ENCODE assay signal across 9 cellular contexts in the genomic region with DNA sequence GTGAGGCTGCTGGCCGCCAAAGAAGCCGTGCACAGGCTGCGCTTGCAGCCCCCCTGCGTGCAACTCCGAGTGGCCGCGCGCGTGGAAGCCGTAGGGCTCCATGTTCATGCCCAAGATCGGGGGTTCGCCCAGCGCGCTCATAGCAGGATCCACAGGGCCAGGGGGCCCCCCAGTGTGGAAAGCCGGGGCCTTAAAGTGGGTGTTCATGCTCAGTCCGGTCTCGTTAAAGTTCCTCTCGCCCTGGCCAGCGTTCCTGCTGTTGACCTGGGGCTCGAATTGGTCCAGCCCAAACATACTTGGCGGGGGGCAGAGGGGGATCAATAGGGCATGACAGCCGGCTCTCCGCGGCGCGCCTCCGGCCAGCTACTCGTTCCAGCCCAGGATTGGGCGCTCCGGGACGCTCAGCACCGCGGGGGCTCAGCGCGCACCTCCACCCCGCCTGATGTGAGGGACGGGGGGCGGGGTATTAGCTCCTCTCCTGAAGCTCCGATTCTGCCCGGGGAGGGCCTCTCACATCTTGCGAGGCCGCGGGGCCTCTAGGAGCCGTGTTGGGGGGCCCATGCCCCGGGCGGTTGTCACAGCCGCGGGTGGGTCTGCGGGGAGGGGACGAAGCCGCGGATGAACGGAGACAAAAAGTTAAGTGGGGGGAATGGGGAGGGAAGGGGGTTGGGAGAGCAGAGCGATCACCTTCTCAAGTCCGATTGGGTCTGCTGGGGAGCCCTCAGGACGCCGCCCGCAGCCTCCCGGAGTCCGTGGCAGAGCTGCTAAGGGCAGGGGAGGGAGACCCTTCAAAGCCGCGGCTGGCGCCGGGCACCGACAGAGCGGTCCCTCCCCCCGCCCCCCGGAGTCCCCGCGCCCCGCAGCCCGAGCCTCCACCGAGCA. TPM values are rescaled to one million over a fixed set of nuclear protein-coding genes. Genes with fewer than 3 reads are reported as not detected.
DNase-seq lines count a peak whose midpoint lies in the region; ATAC-seq, FAIRE-seq and TF ChIP-seq lines count a peak whose summit lies in the region.
"Had no signal": no experiment of that assay in that cellular context is flagged by ENCODE, and none has a peak within 500 bp of the region (broad histone marks: within the 10 kb centered on the region; RNA-seq: fewer than 3 reads in every experiment).

No MANE protein-coding gene starts in this region.

- ATAC-seq in activated CD4-positive, alpha-beta T cell treated with anti-CD3 and anti-CD28 coated beads for 36 hours, result no peak
- no peak for ATAC-seq in left lung
- no peak for ATAC-seq in GM19455 (IDR thresholded peaks at IDR 0.05; ENCODE audit: unreplicated experiment)

- H3K36me3 ChIP-seq in bronchial epithelial cell (ENCODE audit: control insufficient read depth, insufficient read depth, low read length) (peaks cover 4% of the 10 kb centered on the region), left lung (peaks cover 0 to 8% of the 10 kb centered on the region in 2 donors), tibial artery (no peaks in the 10 kb centered on the region), Karpas-422 (ENCODE audit: insufficient read depth, low read length) (no peaks in the 10 kb centered on the region)

- no peak for DNase-seq in activated CD4-positive, alpha-beta T cell treated with anti-CD3 and anti-CD28 coated beads for 36 hours
- no peak for DNase-seq in activated CD4-positive, alpha-beta T cell treated with anti-CD3 and anti-CD28 coated beads, Interleukin-2, amount 50 U/mL, for 1 hour
- DNase-seq in bronchial epithelial cell (ENCODE audit: low read depth), result no peak
- no peak for DNase-seq in left lung
- peak in 1 of 2 donors; percentile 82 for DNase-seq in tibial artery
- DNase-seq in COLO829 (ENCODE audit: low spot score), result no peak
- DNase-seq in Karpas-422, result no peak

- no peaks in the 10 kb centered on the region for H3K79me2 ChIP-seq in Karpas-422 (ENCODE audit: low read length)

- CTCF ChIA-PET in activated CD4-positive, alpha-beta T cell treated with anti-CD3 and anti-CD28 coated beads for 36 hours (lab: Charles Lee), result interaction anchor here (1.6 kb wide), 1 partner anchor 1121 kb away, joined by 4 read pairs; no protein-coding TSS in a partner anchor

- peaks cover 18% of the 10 kb centered on the region for H3K27me3 Mint-ChIP-seq in activated CD4-positive, alpha-beta T cell treated with anti-CD3 and anti-CD28 coated beads for 36 hours

- POLR2A ChIA-PET in activated CD4-positive, alpha-beta T cell treated with anti-CD3 and anti-CD28 coated beads for 36 hours (lab: Charles Lee), result interaction anchor here (0.7 kb wide), 1 partner anchor 18 kb away, joined by 3 read pairs; no protein-coding TSS in a partner anchor

- no peak overlapping the region for H3K27ac Mint-ChIP-seq in activated CD4-positive, alpha-beta T cell treated with anti-CD3 and anti-CD28 coated beads for 36 hours
- H3K27ac Mint-ChIP-seq: CD4-positive, CD25-positive, alpha-beta regulatory T cell had no signal

- H3K36me3 Mint-ChIP-seq in activated CD4-positive, alpha-beta T cell treated with anti-CD3 and anti-CD28 coated beads for 36 hours (ENCODE audit: low read depth), result no peaks in the 10 kb centered on the region
- H3K36me3 Mint-ChIP-seq: CD4-positive, CD25-positive, alpha-beta regulatory T cell had no signal

- TF ChIP-seq CTCF in bronchial epithelial cell (IDR thresholded peaks at IDR 0.05; ENCODE audit: insufficient read depth, low read length, severe bottlenecking) (no peak), left lung (IDR thresholded peaks at IDR 0.05) (no peak), tibial artery (IDR thresholded peaks at IDR 0.05) (no peak)

- peaks cover 8% of the 10 kb centered on the region for H3K4me1 Mint-ChIP-seq in activated CD4-positive, alpha-beta T cell treated with anti-CD3 and anti-CD28 coated beads for 36 hours

- no peaks in the 10 kb centered on the region for H3K9me2 ChIP-seq in Karpas-422 (replicated peaks; ENCODE audit: insufficient read depth, low read length)

- peak overlapping the region; percentile 72 for H3K4me3 Mint-ChIP-seq in activated CD4-positive, alpha-beta T cell treated with anti-CD3 and anti-CD28 coated beads for 36 hours

- H3K9me3 ChIP-seq in left lung (no peaks in the 10 kb centered on the region), tibial artery (no peaks in the 10 kb centered on the region), Karpas-422 (ENCODE audit: low read length) (no peaks in the 10 kb centered on the region)

- no peak overlapping the region for H3K4me2 ChIP-seq in Karpas-422 (ENCODE audit: low read depth, low read length, poor library complexity, severe bottlenecking)

- H4K20me1 ChIP-seq in Karpas-422 (ENCODE audit: insufficient read depth, low read depth, low read length), result no peaks in the 10 kb centered on the region

- FAIRE-seq in bronchial epithelial cell (lab: Jason Lieb, UNC), result no peak

- intact Hi-C loops in activated CD4-positive, alpha-beta T cell treated with anti-CD3 and anti-CD28 coated beads for 36 hours (cut with DNase I, micrococcal nuclease), result loop anchor here (5.0 to 10.0 kb wide), 5 partner anchors 207 to 1126 kb away; no protein-coding TSS in a partner anchor
- intact Hi-C loops in left lung (cut with DNase I) (loop anchor here in 1 of 2 donors (10.0 kb wide), 1 partner anchor 396 kb away; no protein-coding TSS in a partner anchor), tibial artery (cut with DNase I; ENCODE audit: low total_unique reads) (loop anchor here (10.0 kb wide), 5 partner anchors 64 to 1046 kb away; no protein-coding TSS in a partner anchor)

- H3K27me3 ChIP-seq in bronchial epithelial cell (ENCODE audit: control insufficient read depth, insufficient read depth, low read length), result no peaks in the 10 kb centered on the region
- H3K27me3 ChIP-seq in left lung, result peaks cover 22 to 88% of the 10 kb centered on the region in 2 donors
- H3K27me3 ChIP-seq in tibial artery, result no peaks in the 10 kb centered on the region
- no peaks in the 10 kb centered on the region for H3K27me3 ChIP-seq in Karpas-422 (ENCODE audit: low read length)

- no peaks in the 10 kb centered on the region for H3K9me3 Mint-ChIP-seq in activated CD4-positive, alpha-beta T cell treated with anti-CD3 and anti-CD28 coated beads for 36 hours (ENCODE audit: low read depth)
- H3K9me3 Mint-ChIP-seq: CD4-positive, CD25-positive, alpha-beta regulatory T cell had no signal

- H3K4me1 ChIP-seq in left lung, result peaks cover 8 to 41% of the 10 kb centered on the region in 2 donors
- H3K4me1 ChIP-seq in tibial artery, result peaks cover 0 to 69% (median 37%) of the 10 kb centered on the region in 4 donors
- H3K4me1 ChIP-seq in Karpas-422 (ENCODE audit: low read length), result no peaks in the 10 kb centered on the region

- no peak overlapping the region for H2AFZ ChIP-seq in Karpas-422 (ENCODE audit: low read length)

- H3K27ac ChIP-seq in left lung, result peak overlapping the region; percentile 80 to 81
- peak overlapping the region; percentile 92 to 94 for H3K27ac ChIP-seq in tibial artery
- no peak overlapping the region for H3K27ac ChIP-seq in Karpas-422 (ENCODE audit: low read length)

- H3K9ac ChIP-seq in Karpas-422 (ENCODE audit: low read length), result no peak overlapping the region

- H3K4me3 ChIP-seq in bronchial epithelial cell (ENCODE audit: low read depth, low read length) (peak overlapping the region; percentile 87), left lung (peak overlapping the region; percentile 65 to 69), tibial artery (peak overlapping the region; percentile 75 to 86), Karpas-422 (ENCODE audit: low read length) (no peak overlapping the region)

RNA-seq across cellular contexts. Expression of gene MN1, which starts 1.1 kb away (rescaled TPM):
- total RNA-seq in activated CD4-positive, alpha-beta T cell treated with anti-CD3 and anti-CD28 coated beads for 36 hours, result under 1 TPM; 0.05 to 0.12 TPM
- total RNA-seq in bronchial epithelial cell, result 1.3 and 2.0 TPM in 2 replicates
- total RNA-seq in left lung, result 1 to 10 TPM; 5.1 to 7.4 TPM
- 0.07 TPM in 1 of 2 replicates, not detected in the other for total RNA-seq in Karpas-422 (2014; rRNA removed; shearing (Covaris generic); ENCODE audit: low replicate concordance)
